ENCODE assay signal across 1 cellular context in the genomic region with DNA sequence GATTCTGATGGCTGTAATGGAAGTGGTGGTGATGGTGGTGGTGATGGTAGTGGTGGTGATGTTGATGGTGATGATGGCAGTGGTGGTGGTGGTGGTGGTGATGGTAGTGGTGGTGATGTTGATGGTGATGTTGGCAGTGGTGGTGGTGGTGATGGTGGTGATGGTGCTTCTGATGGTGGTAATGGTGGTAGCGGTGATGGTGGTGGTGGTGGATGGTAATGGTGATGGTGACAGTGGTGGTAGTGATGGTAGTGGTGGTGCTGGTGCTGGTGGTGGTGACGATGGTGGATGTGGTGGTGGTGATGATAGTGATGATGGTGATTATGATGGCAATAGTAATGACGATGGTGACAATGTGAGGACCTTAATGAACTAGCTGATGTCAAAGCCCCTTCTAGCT.
TF ChIP-seq lines count a peak whose summit lies in the region.

No MANE protein-coding gene starts in this region.

TF ChIP-seq in GM12878, 131 proteins besides CTCF, POLR2A, EP300 and RAD21 (continued from another document):
- no peak for TF ChIP-seq IKZF1 (conservative IDR thresholded peaks at IDR 0.05)
- no peak for TF ChIP-seq ZNF384 (IDR thresholded peaks at IDR 0.05; ENCODE audit: borderline replicate concordance, low read depth, low read length)
